11 cellular contexts compared by ENCODE assay signal in the genomic region with DNA sequence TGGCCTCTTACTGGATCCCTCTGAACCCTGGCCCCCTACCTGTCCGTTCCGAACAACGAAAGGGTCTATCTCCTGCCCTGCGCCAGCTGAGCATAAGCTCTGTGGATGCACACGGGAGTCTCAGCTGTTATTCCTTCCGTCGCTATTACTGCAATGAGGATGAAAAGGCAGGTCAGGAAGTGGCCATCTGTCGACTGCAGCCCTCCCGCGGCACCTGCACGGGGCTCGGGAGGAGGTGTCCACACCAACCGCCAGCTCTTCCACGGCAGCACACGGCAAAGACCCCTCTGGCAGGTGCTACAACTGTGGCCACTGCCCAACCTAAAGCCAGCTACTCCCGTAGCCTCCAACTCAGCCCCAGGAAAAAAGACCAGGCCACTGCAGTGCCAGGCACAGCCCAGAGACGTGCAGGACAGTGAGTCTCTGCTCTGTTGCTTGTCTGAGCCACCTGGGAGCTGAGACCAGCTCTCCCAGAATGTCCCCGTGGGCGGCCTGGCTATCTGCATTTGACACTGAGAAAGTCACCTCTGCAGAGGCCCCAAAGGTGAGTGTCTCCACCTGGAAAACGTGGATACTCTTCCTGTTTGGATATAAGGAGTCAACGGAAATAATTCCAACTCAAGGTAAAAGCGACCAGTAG. TPM values are rescaled to one million over a fixed set of nuclear protein-coding genes. Genes with fewer than 3 reads are reported as not detected.
DNase-seq lines count a peak whose midpoint lies in the region; FAIRE-seq and TF ChIP-seq lines count a peak whose summit lies in the region.
"Had no signal": no experiment of that assay in that cellular context is flagged by ENCODE, and none has a peak within 500 bp of the region (broad histone marks: within the 10 kb centered on the region; RNA-seq: fewer than 3 reads in every experiment).

No MANE protein-coding gene starts in this region.

- no peak overlapping the region for H4K8ac ChIP-seq in H1 (ENCODE audit: extremely low read depth, insufficient read depth, low read length)

- H2BK5ac ChIP-seq in H1 (ENCODE audit: low read depth, low read length), result peak overlapping the region; percentile 85

- H3K23ac ChIP-seq in H1 (ENCODE audit: insufficient read length), result no peak overlapping the region

- no peaks in the 10 kb centered on the region for H3K9me3 Mint-ChIP-seq in activated naive CD4-positive, alpha-beta T cell treated with anti-CD3 and anti-CD28 coated beads, Interleukin-2, amount 50 U/mL, for 24 hours

- no peaks in the 10 kb centered on the region for H3K36me3 Mint-ChIP-seq in activated naive CD4-positive, alpha-beta T cell treated with anti-CD3 and anti-CD28 coated beads, Interleukin-2, amount 50 U/mL, for 24 hours

- no peak overlapping the region for H3K14ac ChIP-seq in H1 (ENCODE audit: insufficient read length)

- H4K20me1 ChIP-seq in H1 (replicated peaks in 1 of 2; ENCODE audit: control insufficient read depth in 1 of 2, insufficient read depth in 2 of 2, low read length in 2 of 2) (peaks cover 67 to 73% of the 10 kb centered on the region in 2 experiments), hepatocyte (ENCODE audit: insufficient read depth, poor library complexity, severe bottlenecking) (peaks cover 97% of the 10 kb centered on the region)

- 87% methylated on average over 21 of the region's 22 CpGs; no CpG with 5 or more reads in 1 of the 2 experiments for WGBS in H1 (ENCODE audit: extremely low coverage in 1 of 2, insufficient coverage in 1 of 2, insufficient read length in 1 of 2, insufficient replicate concordance in 2 of 2, low coverage in 1 of 2, low lambda C conversion rate in 2 of 2, missing lambda C conversion rate in 1 of 2), 2 experiments
- 92% methylated on average over 22 of the region's 22 CpGs for WGBS in hepatocyte (ENCODE audit: low lambda C conversion rate, missing lambda C conversion rate)
- 83 to 87% (median 83%) methylated on average over 22 of the region's 22 CpGs for WGBS in small intestine, 3 donors

- no peak overlapping the region; the same call in 1 of the 2 replicates for H2AK5ac ChIP-seq in H1 (ENCODE audit: low read depth, low read length)

- H2BK20ac ChIP-seq in H1 (ENCODE audit: low read length), result 0 out of 2 replicates have a peak overlapping the region, but pooled peaks have one; percentile 61

- H3K9me3 ChIP-seq in SK-N-MC (ENCODE audit: low read depth, low read length), result no peaks in the 10 kb centered on the region
- H3K9me3 ChIP-seq in H1 (ENCODE audit: insufficient read depth in 2 of 2, low read depth in 1 of 2, low read length in 1 of 2), result no peaks in the 10 kb centered on the region
- H3K9me3 ChIP-seq in hepatocyte (ENCODE audit: low read depth), result no peaks in the 10 kb centered on the region
- H3K9me3 ChIP-seq in small intestine (ENCODE audit: control insufficient read depth, low read depth), result no peaks in the 10 kb centered on the region
- H3K9me3 ChIP-seq: right lobe of liver, thyroid gland had no signal

- peak overlapping the region; percentile 60 for H3K18ac ChIP-seq in H1 (ENCODE audit: extremely low read depth, low read length)

- FAIRE-seq in H1 (lab: Jason Lieb, UNC), result no peak
- no peak for FAIRE-seq in small intestine (lab: Jason Lieb, UNC)

- no peaks in the 10 kb centered on the region for H3K27me3 ChIP-seq in H1 (replicated peaks in 1 of 4; ENCODE audit: control insufficient read depth in 3 of 4, extremely low read depth in 1 of 4, insufficient read depth in 3 of 4, low read length in 3 of 4)
- no peaks in the 10 kb centered on the region for H3K27me3 ChIP-seq in hepatocyte
- no peaks in the 10 kb centered on the region for H3K27me3 ChIP-seq in small intestine (ENCODE audit: control insufficient read depth in 2 of 2, insufficient read depth in 2 of 2, low read length in 2 of 2)
- H3K27me3 ChIP-seq: right lobe of liver, thyroid gland had no signal

- peak overlapping the region; percentile 42 for H3K4me3 Mint-ChIP-seq in activated naive CD4-positive, alpha-beta T cell treated with anti-CD3 and anti-CD28 coated beads, Interleukin-2, amount 50 U/mL, for 24 hours

- CTCF ChIA-PET in H1 (lab: Charles Lee; ENCODE audit: partially characterized antibody), result interaction anchor here (1.1 to 4.1 kb wide), 2 partner anchors 22 to 36 kb away, joined by 3 to 15 read pairs; no protein-coding TSS in a partner anchor

- peaks cover 38% of the 10 kb centered on the region for H3K79me1 ChIP-seq in H1 (ENCODE audit: low read depth, low read length)

- H3K9me2 ChIP-seq in hepatocyte (replicated peaks; ENCODE audit: insufficient read depth), result no peaks in the 10 kb centered on the region

- no peak for TF ChIP-seq RAD21 in H1 (IDR thresholded peaks at IDR 0.05 in 1 of 2, conservative IDR thresholded peaks at IDR 0.05 in 1 of 2; ENCODE audit: low read depth in 2 of 2, low read length in 2 of 2)

- no peak overlapping the region for H4K5ac ChIP-seq in H1 (ENCODE audit: insufficient read length, low read depth, low read length)

- H3K9ac ChIP-seq in SK-N-MC (ENCODE audit: insufficient read length), result no peak overlapping the region
- H3K9ac ChIP-seq in H1 (replicated peaks in 1 of 4; ENCODE audit: extremely low read depth in 1 of 4, low read depth in 3 of 4, low read length in 3 of 4), result no peak overlapping the region

- no peak for TF ChIP-seq EP300 in H1 (IDR thresholded peaks at IDR 0.05; ENCODE audit: borderline replicate concordance in 1 of 2, low read depth in 2 of 2, low read length in 2 of 2)

- H3K23me2 ChIP-seq in H1 (ENCODE audit: low read depth, low read length), result no peaks in the 10 kb centered on the region

- H3K4me3 ChIP-seq in SK-N-MC (no peak overlapping the region), H1 (ENCODE audit: extremely low read depth in 1 of 4, insufficient read depth in 2 of 4, low read depth in 3 of 4, low read length in 4 of 4) (no peak overlapping the region), hepatocyte (no peak overlapping the region), small intestine (ENCODE audit: low read depth in 1 of 2, low read length in 2 of 2) (no peak overlapping the region)
- H3K4me3 ChIP-seq: right lobe of liver, thyroid gland had no signal

- H3K56ac ChIP-seq in H1 (replicated peaks; ENCODE audit: insufficient read length, low read depth, low read length), result no peak overlapping the region

- no peak for DNase-seq in activated naive CD4-positive, alpha-beta T cell (lab: John Stamatoyannopoulos, UW)
- DNase-seq in SK-N-MC (ENCODE audit: low read depth, low spot score) (no peak), H1 (ENCODE audit: low read depth in 1 of 2, low spot score in 2 of 2) (no peak), hepatocyte (ENCODE audit: low spot score) (no peak), small intestine (no peak)
- DNase-seq in effector CD4-positive, alpha-beta T cell, result no peak
- DNase-seq: right lobe of liver, SW 1271, thyroid gland had no signal

- H3K36me3 ChIP-seq in SK-N-MC (ENCODE audit: insufficient read depth, low read length) (no peaks in the 10 kb centered on the region), H1 (ENCODE audit: control insufficient read depth in 2 of 4, insufficient read depth in 4 of 4, low read length in 3 of 4) (no peaks in the 10 kb centered on the region), hepatocyte (replicated peaks; ENCODE audit: insufficient read depth, low read depth) (no peaks in the 10 kb centered on the region), small intestine (ENCODE audit: control insufficient read depth in 2 of 2, insufficient read depth in 2 of 2, low read length in 2 of 2) (no peaks in the 10 kb centered on the region)
- H3K36me3 ChIP-seq: right lobe of liver, thyroid gland had no signal

- no peak overlapping the region for H3K4ac ChIP-seq in H1 (replicated peaks; ENCODE audit: insufficient read length, low read depth, low read length)

- POLR2A ChIA-PET in H1 (lab: Charles Lee; ENCODE audit: partially characterized antibody), result interaction anchor here (1.1 to 1.5 kb wide), 3 partner anchors 10 to 18 kb away, joined by 3 to 7 read pairs (median 3); no protein-coding TSS in a partner anchor

- peaks cover 3 to 51% (median 32%) of the 10 kb centered on the region in 4 experiments for H3K4me1 ChIP-seq in H1 (replicated peaks in 1 of 4; ENCODE audit: control insufficient read depth in 3 of 4, insufficient read depth in 4 of 4, low read length in 3 of 4)
- H3K4me1 ChIP-seq in hepatocyte (ENCODE audit: insufficient read depth), result peaks cover 25% of the 10 kb centered on the region
- peaks cover 0 to 6% of the 10 kb centered on the region in 2 donors for H3K4me1 ChIP-seq in small intestine (ENCODE audit: control insufficient read depth in 2 of 2, insufficient read depth in 1 of 2, low read depth in 1 of 2, low read length in 1 of 2)

- H2AFZ ChIP-seq in H1 (ENCODE audit: low read length) (no peak overlapping the region), hepatocyte (no peak overlapping the region)

- peaks cover 87% of the 10 kb centered on the region for H3K4me1 Mint-ChIP-seq in activated naive CD4-positive, alpha-beta T cell treated with anti-CD3 and anti-CD28 coated beads, Interleukin-2, amount 50 U/mL, for 24 hours

- H3K27me3 Mint-ChIP-seq in activated naive CD4-positive, alpha-beta T cell treated with anti-CD3 and anti-CD28 coated beads, Interleukin-2, amount 50 U/mL, for 24 hours, result no peaks in the 10 kb centered on the region

- H3K4me2 ChIP-seq in H1 (ENCODE audit: insufficient read depth in 1 of 2, low read depth in 2 of 2, low read length in 2 of 2), result 0 out of 4 replicates have a peak overlapping the region, but pooled peaks of 1 of the 2 experiments have one; percentile 44
- no peak overlapping the region for H3K4me2 ChIP-seq in hepatocyte

- H3K27ac ChIP-seq in SK-N-MC (0 out of 2 replicates have a peak overlapping the region, but pooled peaks have one; percentile 33), H1 (ENCODE audit: low read depth, low read length) (peak overlapping the region; percentile 33; the same call in 1 of the 2 replicates), temporal lobe (ENCODE audit: low read depth, low read length) (peak overlapping the region; percentile 89), hepatocyte (no peak overlapping the region), small intestine (ENCODE audit: low read depth in 1 of 2, low read length in 1 of 2) (no peak overlapping the region)
- H3K27ac ChIP-seq: right lobe of liver, thyroid gland had no signal

- H3K79me2 ChIP-seq in H1 (ENCODE audit: control insufficient read depth in 1 of 2, insufficient read depth in 2 of 2, low read length in 2 of 2) (peaks cover 61 to 100% of the 10 kb centered on the region in 2 experiments), hepatocyte (peaks cover 100% of the 10 kb centered on the region)

- TF ChIP-seq CTCF in H1 (IDR thresholded peaks at IDR 0.05; ENCODE audit: control extremely low read depth in 1 of 3, insufficient read depth in 1 of 3, low read depth in 1 of 3, low read length in 3 of 3) (no peak), hepatocyte (IDR thresholded peaks at IDR 0.05; ENCODE audit: poor library complexity) (no peak)

- 0 out of 2 replicates have a peak overlapping the region, but pooled peaks have one; percentile 46 for H2BK15ac ChIP-seq in H1 (ENCODE audit: low read length)

- peak overlapping the region; percentile 75; the same call in 1 of the 2 replicates for H2BK12ac ChIP-seq in H1 (ENCODE audit: low read depth, low read length)

- no peak overlapping the region for H3K27ac Mint-ChIP-seq in activated naive CD4-positive, alpha-beta T cell treated with anti-CD3 and anti-CD28 coated beads, Interleukin-2, amount 50 U/mL, for 24 hours

- TF ChIP-seq POLR2A in H1 (IDR thresholded peaks at IDR 0.05; ENCODE audit: control extremely low read depth in 1 of 2, low read depth in 2 of 2, low read length in 2 of 2), result no peak

- peak overlapping the region; percentile 25 for H4K91ac ChIP-seq in H1 (replicated peaks; ENCODE audit: insufficient read length, low read length)

- no peak overlapping the region for H2BK120ac ChIP-seq in H1 (replicated peaks; ENCODE audit: low read depth, low read length)

RNA-seq across cellular contexts. Expression of gene CAMSAP1, which starts 19.1 kb away (rescaled TPM):
- total RNA-seq in H1 (2021; fragmentation: NEBNext Ultra II Directional; extraction: Animal tissue kit (Norgen Biotek cat#: 25700)), result 43.1 and 44.0 TPM in 2 replicates
- polyA plus RNA-seq in H1 (2011; rRNA removed) (13.4 and 14.4 TPM in 2 replicates), hepatocyte (5.0 and 7.7 TPM in 2 replicates), small intestine (1 to 10 TPM; 1.6 to 4.7 (median 1.6) TPM)
- polyA plus RNA-seq in H1 (2011; cell fraction: cytosol; rRNA removed), result 10.7 TPM
- polyA plus RNA-seq in H1 (2011; cell fraction: nucleus; rRNA removed), result 29.4 TPM
- polyA plus RNA-seq in H1 (2012, experiment 1 of 2), result 18.7 to 25.2 TPM (median 22.4 TPM) in 4 replicates
- 5.8 TPM for polyA plus RNA-seq in H1 (2012, experiment 2 of 2)
- 19.1 TPM for polyA plus RNA-seq in H1 (2013, experiment 1 of 2)
- polyA plus RNA-seq in H1 (2013, experiment 2 of 2), result 17.7 TPM
- 29.0 and 30.8 TPM in 2 replicates for polyA minus RNA-seq in H1 (2011; rRNA and poly(A)+ RNA removed)
- 64.3 TPM for polyA minus RNA-seq in H1 (2011; cell fraction: cytosol; rRNA and poly(A)+ RNA removed)
- polyA minus RNA-seq in H1 (2011; cell fraction: nucleus; rRNA and poly(A)+ RNA removed), result 31.5 TPM
- total RNA-seq in temporal lobe (130 TPM), hepatocyte (15.6 and 18.2 TPM in 2 replicates)

Comparison
In these comparisons a context has a peak if more than half of its experiments do, and no peak if none do; other contexts are left out.
1. H3K27ac ChIP-seq: peak in SK-N-MC (single experiment), H1 (single experiment) and temporal lobe (single experiment); none in hepatocyte (single experiment) and small intestine (0 of 2).